2 cellular contexts compared by ENCODE assay signal in the genomic region with DNA sequence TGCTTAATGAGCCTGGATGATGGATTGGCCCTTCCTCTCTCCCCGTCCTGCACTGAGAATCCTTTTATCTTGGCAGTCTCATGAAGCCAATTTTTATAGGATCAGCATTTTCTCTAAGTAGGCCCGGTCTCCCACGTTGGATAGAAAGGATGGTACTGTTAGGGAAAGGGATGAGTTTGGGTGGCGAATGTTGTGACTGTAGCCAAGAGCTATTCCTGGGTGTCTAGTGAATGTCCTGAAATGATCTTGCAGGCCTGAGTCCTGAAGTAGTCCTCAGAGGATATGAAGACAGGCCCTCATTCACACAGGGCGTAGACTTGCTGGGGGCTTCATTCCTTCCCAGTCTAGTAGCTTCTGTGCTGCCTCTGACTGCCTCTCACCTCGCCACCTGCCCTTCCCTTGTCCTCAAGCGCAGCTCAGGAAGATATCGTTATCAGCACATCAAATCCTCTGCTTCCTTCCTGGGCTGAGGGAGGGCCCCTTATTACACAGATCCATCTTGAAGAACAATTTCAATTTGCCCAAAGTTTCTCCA.
TF ChIP-seq lines count a peak whose summit lies in the region.

No MANE protein-coding gene starts in this region.

TF ChIP-seq in K562, 482 proteins besides CTCF, POLR2A, EP300 and RAD21 (continues in another document):
- TF ChIP-seq SIRT6 (IDR thresholded peaks at IDR 0.05; ENCODE audit: low read depth, low read length) (no peak), C11orf30 (IDR thresholded peaks at IDR 0.05; ENCODE audit: low read depth) (peak; percentile 80), CTBP1 (IDR thresholded peaks at IDR 0.05; ENCODE audit: borderline replicate concordance) (peak; percentile 52; the same call in 1 of the 2 replicates), RCOR1 (IDR thresholded peaks at IDR 0.05; ENCODE audit: borderline replicate concordance in 1 of 2, low read depth in 2 of 2, low read length in 2 of 2) (peak in 1 of 2 experiments; percentile 32; a peak in 1 of 4 replicates), SMARCE1 (IDR thresholded peaks at IDR 0.05) (peak; percentile 25; the same call in 1 of the 2 replicates)
- TF ChIP-seq, protein P1, sequence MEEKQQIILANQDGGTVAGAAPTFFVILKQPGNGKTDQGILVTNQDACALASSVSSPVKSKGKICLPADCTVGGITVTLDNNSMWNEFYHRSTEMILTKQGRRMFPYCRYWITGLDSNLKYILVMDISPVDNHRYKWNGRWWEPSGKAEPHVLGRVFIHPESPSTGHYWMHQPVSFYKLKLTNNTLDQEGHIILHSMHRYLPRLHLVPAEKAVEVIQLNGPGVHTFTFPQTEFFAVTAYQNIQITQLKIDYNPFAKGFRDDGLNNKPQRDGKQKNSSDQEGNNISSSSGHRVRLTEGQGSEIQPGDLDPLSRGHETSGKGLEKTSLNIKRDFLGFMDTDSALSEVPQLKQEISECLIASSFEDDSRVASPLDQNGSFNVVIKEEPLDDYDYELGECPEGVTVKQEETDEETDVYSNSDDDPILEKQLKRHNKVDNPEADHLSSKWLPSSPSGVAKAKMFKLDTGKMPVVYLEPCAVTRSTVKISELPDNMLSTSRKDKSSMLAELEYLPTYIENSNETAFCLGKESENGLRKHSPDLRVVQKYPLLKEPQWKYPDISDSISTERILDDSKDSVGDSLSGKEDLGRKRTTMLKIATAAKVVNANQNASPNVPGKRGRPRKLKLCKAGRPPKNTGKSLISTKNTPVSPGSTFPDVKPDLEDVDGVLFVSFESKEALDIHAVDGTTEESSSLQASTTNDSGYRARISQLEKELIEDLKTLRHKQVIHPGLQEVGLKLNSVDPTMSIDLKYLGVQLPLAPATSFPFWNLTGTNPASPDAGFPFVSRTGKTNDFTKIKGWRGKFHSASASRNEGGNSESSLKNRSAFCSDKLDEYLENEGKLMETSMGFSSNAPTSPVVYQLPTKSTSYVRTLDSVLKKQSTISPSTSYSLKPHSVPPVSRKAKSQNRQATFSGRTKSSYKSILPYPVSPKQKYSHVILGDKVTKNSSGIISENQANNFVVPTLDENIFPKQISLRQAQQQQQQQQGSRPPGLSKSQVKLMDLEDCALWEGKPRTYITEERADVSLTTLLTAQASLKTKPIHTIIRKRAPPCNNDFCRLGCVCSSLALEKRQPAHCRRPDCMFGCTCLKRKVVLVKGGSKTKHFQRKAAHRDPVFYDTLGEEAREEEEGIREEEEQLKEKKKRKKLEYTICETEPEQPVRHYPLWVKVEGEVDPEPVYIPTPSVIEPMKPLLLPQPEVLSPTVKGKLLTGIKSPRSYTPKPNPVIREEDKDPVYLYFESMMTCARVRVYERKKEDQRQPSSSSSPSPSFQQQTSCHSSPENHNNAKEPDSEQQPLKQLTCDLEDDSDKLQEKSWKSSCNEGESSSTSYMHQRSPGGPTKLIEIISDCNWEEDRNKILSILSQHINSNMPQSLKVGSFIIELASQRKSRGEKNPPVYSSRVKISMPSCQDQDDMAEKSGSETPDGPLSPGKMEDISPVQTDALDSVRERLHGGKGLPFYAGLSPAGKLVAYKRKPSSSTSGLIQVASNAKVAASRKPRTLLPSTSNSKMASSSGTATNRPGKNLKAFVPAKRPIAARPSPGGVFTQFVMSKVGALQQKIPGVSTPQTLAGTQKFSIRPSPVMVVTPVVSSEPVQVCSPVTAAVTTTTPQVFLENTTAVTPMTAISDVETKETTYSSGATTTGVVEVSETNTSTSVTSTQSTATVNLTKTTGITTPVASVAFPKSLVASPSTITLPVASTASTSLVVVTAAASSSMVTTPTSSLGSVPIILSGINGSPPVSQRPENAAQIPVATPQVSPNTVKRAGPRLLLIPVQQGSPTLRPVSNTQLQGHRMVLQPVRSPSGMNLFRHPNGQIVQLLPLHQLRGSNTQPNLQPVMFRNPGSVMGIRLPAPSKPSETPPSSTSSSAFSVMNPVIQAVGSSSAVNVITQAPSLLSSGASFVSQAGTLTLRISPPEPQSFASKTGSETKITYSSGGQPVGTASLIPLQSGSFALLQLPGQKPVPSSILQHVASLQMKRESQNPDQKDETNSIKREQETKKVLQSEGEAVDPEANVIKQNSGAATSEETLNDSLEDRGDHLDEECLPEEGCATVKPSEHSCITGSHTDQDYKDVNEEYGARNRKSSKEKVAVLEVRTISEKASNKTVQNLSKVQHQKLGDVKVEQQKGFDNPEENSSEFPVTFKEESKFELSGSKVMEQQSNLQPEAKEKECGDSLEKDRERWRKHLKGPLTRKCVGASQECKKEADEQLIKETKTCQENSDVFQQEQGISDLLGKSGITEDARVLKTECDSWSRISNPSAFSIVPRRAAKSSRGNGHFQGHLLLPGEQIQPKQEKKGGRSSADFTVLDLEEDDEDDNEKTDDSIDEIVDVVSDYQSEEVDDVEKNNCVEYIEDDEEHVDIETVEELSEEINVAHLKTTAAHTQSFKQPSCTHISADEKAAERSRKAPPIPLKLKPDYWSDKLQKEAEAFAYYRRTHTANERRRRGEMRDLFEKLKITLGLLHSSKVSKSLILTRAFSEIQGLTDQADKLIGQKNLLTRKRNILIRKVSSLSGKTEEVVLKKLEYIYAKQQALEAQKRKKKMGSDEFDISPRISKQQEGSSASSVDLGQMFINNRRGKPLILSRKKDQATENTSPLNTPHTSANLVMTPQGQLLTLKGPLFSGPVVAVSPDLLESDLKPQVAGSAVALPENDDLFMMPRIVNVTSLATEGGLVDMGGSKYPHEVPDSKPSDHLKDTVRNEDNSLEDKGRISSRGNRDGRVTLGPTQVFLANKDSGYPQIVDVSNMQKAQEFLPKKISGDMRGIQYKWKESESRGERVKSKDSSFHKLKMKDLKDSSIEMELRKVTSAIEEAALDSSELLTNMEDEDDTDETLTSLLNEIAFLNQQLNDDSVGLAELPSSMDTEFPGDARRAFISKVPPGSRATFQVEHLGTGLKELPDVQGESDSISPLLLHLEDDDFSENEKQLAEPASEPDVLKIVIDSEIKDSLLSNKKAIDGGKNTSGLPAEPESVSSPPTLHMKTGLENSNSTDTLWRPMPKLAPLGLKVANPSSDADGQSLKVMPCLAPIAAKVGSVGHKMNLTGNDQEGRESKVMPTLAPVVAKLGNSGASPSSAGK (IDR thresholded peaks at IDR 0.05): peak; percentile 46

TF ChIP-seq in HepG2, 621 proteins besides CTCF, POLR2A, EP300 and RAD21:
- peak; percentile 53 to 62; a peak in 3 of 4 replicates for TF ChIP-seq MAFK (conservative IDR thresholded peaks at IDR 0.05 in 1 of 2, IDR thresholded peaks at IDR 0.05 in 1 of 2; ENCODE audit: low read length in 2 of 2)
- 0 out of 2 replicates have a peak, but pooled peaks have one; percentile 27 for TF ChIP-seq MAFF (IDR thresholded peaks at IDR 0.05; ENCODE audit: low read depth, low read length)
- TF ChIP-seq ZNF333 (CRISPR knock-in tag; IDR thresholded peaks at IDR 0.05; ENCODE audit: borderline replicate concordance): no peak
